Comparison of ENCODE assay signal across 1 cellular context in the genomic region with DNA sequence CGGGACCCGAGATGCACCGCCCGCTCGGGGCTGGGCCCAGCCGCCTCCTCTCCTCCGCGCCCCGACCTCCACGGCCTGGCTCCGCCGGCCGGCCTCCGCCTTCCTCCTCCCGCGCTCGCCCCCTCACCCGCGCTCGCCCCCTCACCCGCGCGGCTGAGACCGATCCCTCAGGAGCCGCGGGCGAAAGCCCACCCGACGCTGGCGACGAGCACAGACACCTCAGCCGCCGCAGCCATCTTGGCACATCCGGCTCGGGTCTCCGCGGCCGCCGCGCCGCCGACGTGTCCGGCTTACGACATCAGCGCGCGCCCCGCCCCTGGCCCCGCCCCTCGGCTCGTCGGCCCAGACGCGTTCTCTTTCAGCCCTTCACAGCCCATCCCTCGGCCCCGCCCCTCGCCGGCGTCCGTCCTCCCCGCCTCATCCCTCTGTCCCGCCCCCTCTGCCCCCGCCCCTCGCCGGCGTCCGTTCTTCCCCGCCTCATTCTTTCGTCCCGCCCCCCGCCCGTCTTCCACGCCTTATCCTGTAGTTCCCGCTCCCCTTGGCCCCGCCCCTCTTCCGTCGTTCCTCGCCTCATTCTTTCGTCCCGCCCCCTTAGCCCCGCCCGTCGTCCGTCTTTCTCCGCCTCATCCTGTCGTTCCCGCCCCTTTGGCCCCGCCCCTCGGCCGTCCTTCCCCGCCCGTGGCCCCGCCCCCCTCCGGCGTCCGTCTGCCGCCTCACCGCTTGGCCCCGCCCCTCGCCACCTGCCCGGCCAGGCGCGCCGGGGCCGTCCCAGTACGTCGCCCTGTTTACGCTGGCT.
TF ChIP-seq lines count a peak whose summit lies in the region.

A gene with protein sequence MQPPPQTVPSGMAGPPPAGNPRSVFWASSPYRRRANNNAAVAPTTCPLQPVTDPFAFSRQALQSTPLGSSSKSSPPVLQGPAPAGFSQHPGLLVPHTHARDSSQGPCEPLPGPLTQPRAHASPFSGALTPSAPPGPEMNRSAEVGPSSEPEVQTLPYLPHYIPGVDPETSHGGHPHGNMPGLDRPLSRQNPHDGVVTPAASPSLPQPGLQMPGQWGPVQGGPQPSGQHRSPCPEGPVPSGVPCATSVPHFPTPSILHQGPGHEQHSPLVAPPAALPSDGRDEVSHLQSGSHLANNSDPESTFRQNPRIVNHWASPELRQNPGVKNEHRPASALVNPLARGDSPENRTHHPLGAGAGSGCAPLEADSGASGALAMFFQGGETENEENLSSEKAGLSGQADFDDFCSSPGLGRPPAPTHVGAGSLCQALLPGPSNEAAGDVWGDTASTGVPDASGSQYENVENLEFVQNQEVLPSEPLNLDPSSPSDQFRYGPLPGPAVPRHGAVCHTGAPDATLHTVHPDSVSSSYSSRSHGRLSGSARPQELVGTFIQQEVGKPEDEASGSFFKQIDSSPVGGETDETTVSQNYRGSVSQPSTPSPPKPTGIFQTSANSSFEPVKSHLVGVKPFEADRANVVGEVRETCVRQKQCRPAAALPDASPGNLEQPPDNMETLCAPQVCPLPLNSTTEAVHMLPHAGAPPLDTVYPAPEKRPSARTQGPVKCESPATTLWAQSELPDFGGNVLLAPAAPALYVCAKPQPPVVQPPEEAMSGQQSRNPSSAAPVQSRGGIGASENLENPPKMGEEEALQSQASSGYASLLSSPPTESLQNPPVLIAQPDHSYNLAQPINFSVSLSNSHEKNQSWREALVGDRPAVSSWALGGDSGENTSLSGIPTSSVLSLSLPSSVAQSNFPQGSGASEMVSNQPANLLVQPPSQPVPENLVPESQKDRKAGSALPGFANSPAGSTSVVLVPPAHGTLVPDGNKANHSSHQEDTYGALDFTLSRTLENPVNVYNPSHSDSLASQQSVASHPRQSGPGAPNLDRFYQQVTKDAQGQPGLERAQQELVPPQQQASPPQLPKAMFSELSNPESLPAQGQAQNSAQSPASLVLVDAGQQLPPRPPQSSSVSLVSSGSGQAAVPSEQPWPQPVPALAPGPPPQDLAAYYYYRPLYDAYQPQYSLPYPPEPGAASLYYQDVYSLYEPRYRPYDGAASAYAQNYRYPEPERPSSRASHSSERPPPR (N-terminal part only) (minus strand): TSS at position 248 of the 796 bp plus-strand sequence. CDS start 5,425 bp downstream, outside the sequence.

TF ChIP-seq in H1, 55 proteins besides CTCF, POLR2A, EP300 and RAD21:
- TF ChIP-seq TAF1 (IDR thresholded peaks at IDR 0.05; ENCODE audit: low read depth, low read length) (peak; percentile 92), POLR2AphosphoS5 (IDR thresholded peaks at IDR 0.05; ENCODE audit: low read depth, low read length) (peak; percentile 86; the same call in 1 of the 2 replicates), KDM4A (IDR thresholded peaks at IDR 0.05; ENCODE audit: low read depth, low read length, severe bottlenecking) (peak; percentile 78), GABPA (IDR thresholded peaks at IDR 0.05; ENCODE audit: borderline replicate concordance, insufficient read depth, low read length) (0 out of 2 replicates have a peak, but pooled peaks have one; percentile 31), CBX5 (IDR thresholded peaks at IDR 0.05; ENCODE audit: low read depth, low read length) (no peak), TBP (IDR thresholded peaks at IDR 0.05; ENCODE audit: low read depth, low read length) (peak; percentile 72; the same call in 1 of the 2 replicates), SP1 (IDR thresholded peaks at IDR 0.05; ENCODE audit: low read depth, low read length) (peak; percentile 70; the same call in 1 of the 2 replicates), SIRT6 (IDR thresholded peaks at IDR 0.05; ENCODE audit: low read length) (no peak), YY1 (IDR thresholded peaks at IDR 0.05; ENCODE audit: low read depth, low read length) (peak; percentile 95), SIN3A (conservative IDR thresholded peaks at IDR 0.05 in 1 of 2, IDR thresholded peaks at IDR 0.05 in 1 of 2; ENCODE audit: low read depth in 1 of 2, low read length in 2 of 2) (0 out of 4 replicates have a peak, but pooled peaks of 1 of the 2 experiments have one; percentile 3), PHF8 (conservative IDR thresholded peaks at IDR 0.05; ENCODE audit: low read depth, low read length) (peak; percentile 90), HDAC2 (IDR thresholded peaks at IDR 0.05; ENCODE audit: borderline replicate concordance in 1 of 2, low read depth in 2 of 2, low read length in 2 of 2) (no peak), CREB1 (IDR thresholded peaks at IDR 0.05) (peak; percentile 99), RBBP5 (IDR thresholded peaks at IDR 0.05; ENCODE audit: borderline replicate concordance, low read depth, low read length) (peak; percentile 68; the same call in 1 of the 2 replicates), CEBPB (IDR thresholded peaks at IDR 0.05; ENCODE audit: low read depth, low read length) (0 out of 2 replicates have a peak, but pooled peaks have one; percentile 26), ASH2L (IDR thresholded peaks at IDR 0.05; ENCODE audit: low read length) (peak; percentile 88), SP4 (IDR thresholded peaks at IDR 0.05; ENCODE audit: low read length) (peak; percentile 69; the same call in 1 of the 2 replicates), TAF7 (optimal IDR thresholded peaks at IDR 0.05; ENCODE audit: borderline replicate concordance, low read depth, low read length) (peak; percentile 67), BACH1 (IDR thresholded peaks at IDR 0.05; ENCODE audit: low read length) (no peak), KDM5A (IDR thresholded peaks at IDR 0.05; ENCODE audit: low read length) (peak; percentile 90), SRF (IDR thresholded peaks at IDR 0.05; ENCODE audit: low read depth, low read length) (peak; percentile 79), CTBP2 (IDR thresholded peaks at IDR 0.05; ENCODE audit: borderline replicate concordance, insufficient read depth, insufficient read length, low read length) (no peak), NANOG (IDR thresholded peaks at IDR 0.05; ENCODE audit: insufficient read depth, low read depth, low read length, poor library complexity, severe bottlenecking) (no peak)
- TF ChIP-seq, protein P1, sequence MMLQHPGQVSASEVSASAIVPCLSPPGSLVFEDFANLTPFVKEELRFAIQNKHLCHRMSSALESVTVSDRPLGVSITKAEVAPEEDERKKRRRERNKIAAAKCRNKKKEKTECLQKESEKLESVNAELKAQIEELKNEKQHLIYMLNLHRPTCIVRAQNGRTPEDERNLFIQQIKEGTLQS (IDR thresholded peaks at IDR 0.05; ENCODE audit: insufficient read depth, low read depth, low read length), result peak; percentile 76
